7 cellular contexts compared by ENCODE assay signal in genomic region chr10:128150551-128150950, GRCh38. TPM values are rescaled to one million over a fixed set of nuclear protein-coding genes. Genes with fewer than 3 reads are reported as not detected.
DNase-seq lines count a peak whose midpoint lies in the region; ATAC-seq and TF ChIP-seq lines count a peak whose summit lies in the region.

No MANE protein-coding gene starts in this region.

- H3K27me3 ChIP-seq in H7 (ENCODE audit: control insufficient read depth, insufficient read depth, low read length) = peaks cover 3% of the 10 kb centered on the region

- TF ChIP-seq CTCF in fibroblast of villous mesenchyme (IDR thresholded peaks at IDR 0.05; ENCODE audit: insufficient read depth, low read depth, low read length) = no peak

- H3K9me3 ChIP-seq in T-helper 17 cell (ENCODE audit: control insufficient read depth, low read length, poor library complexity, severe bottlenecking) = no peaks in the 10 kb centered on the region

- H3K4me1 Mint-ChIP-seq in T-helper 17 cell = peaks cover 10% of the 10 kb centered on the region

- peak; percentile 60 for DNase-seq in H7
- no peak for DNase-seq in T-helper 17 cell
- no peak for DNase-seq in fibroblast of villous mesenchyme (ENCODE audit: low read depth)
- no peak for DNase-seq in skeletal muscle cell (ENCODE audit: low read depth)
- no peak for DNase-seq in NCI-H774 (lab: John Stamatoyannopoulos, UW)
- DNase-seq in epidermal melanocyte (ENCODE audit: insufficient read length, low spot score) = no peak

- no peak overlapping the region for H3K27ac Mint-ChIP-seq in T-helper 17 cell

- peaks cover 13% of the 10 kb centered on the region for H3K27me3 Mint-ChIP-seq in T-helper 17 cell

- H3K36me3 Mint-ChIP-seq in T-helper 17 cell (ENCODE audit: low read depth) = no peaks in the 10 kb centered on the region

- H3K4me3 ChIP-seq in H7 (ENCODE audit: insufficient read depth, low read depth, low read length) (peak overlapping the region; percentile 67), fibroblast of villous mesenchyme (ENCODE audit: low read depth, low read length) (peak overlapping the region; percentile 68), skeletal muscle cell (ENCODE audit: low read depth, low read length) (peak overlapping the region; percentile 65)

- no peaks in the 10 kb centered on the region for H3K36me3 ChIP-seq in H7 (replicated peaks; ENCODE audit: control insufficient read depth, insufficient read depth, low read length)

- peak overlapping the region; percentile 77 for H3K4me3 Mint-ChIP-seq in T-helper 17 cell

- no peak for ATAC-seq in T-helper 17 cell
- no peak for ATAC-seq in HG02571 (IDR thresholded peaks at IDR 0.05; ENCODE audit: unreplicated experiment)

RNA-seq across cellular contexts. Expression of gene MKI67, which starts 24.3 kb away (rescaled TPM):
- total RNA-seq in H7 (2014; rRNA removed; shearing (Covaris generic)) = 17.1 and 34.4 TPM in 2 replicates
- total RNA-seq in T-helper 17 cell (1 to 10 TPM; 1.3 to 1.8 TPM), fibroblast of villous mesenchyme (14.2 and 21.2 TPM in 2 replicates)
